In the genomic region with DNA sequence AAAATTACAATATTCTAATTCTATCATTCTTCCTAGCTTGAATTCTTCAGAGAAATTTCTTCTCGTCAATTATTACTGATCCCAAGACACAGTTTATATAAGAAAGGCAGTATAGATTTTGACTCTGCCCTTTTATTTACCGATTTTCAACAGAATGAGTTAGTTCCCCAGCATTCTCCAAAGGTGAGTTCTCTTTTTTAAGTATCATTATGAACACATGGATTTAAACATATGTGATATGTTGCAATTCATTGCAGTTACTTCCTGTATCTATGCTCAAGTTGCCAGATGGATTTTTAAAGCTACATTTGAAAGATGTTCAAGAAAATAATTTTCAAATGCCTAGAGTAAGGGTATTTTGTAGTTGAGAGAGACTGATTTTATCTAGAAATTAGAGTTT, we compare ENCODE assay signal across 22 cellular contexts. TPM values are rescaled to one million over a fixed set of nuclear protein-coding genes. Genes with fewer than 3 reads are reported as not detected.
DNase-seq lines count a peak whose midpoint lies in the region; TF ChIP-seq lines count a peak whose summit lies in the region.
"Had no signal": no experiment of that assay in that cellular context is flagged by ENCODE, and none has a peak within 500 bp of the region (broad histone marks: within the 10 kb centered on the region; RNA-seq: fewer than 3 reads in every experiment).

No MANE protein-coding gene starts in this region.

- no peak for TF ChIP-seq CTCF in NB4 (IDR thresholded peaks at IDR 0.05; ENCODE audit: low read depth, low read length)
- no peak for TF ChIP-seq CTCF in neutrophil (IDR thresholded peaks at IDR 0.05)

- TF ChIP-seq POLR2A in NB4 (IDR thresholded peaks at IDR 0.05; ENCODE audit: extremely low read depth, insufficient read length), result no peak

- H3K4me1 ChIP-seq in neutrophil (ENCODE audit: control insufficient read depth in 1 of 2, insufficient read depth in 1 of 2, low read depth in 1 of 2, low read length in 1 of 2), result peaks cover 0 to 9% of the 10 kb centered on the region in 2 experiments
- no peaks in the 10 kb centered on the region for H3K4me1 ChIP-seq in GM23248 (ENCODE audit: insufficient read depth)
- H3K4me1 ChIP-seq: SJCRH30 had no signal

- 55 to 57% methylated on average over 2 of the region's 2 CpGs for WGBS in GM23248 (ENCODE audit: low coverage in 1 of 2, low lambda C conversion rate in 2 of 2, missing lambda C conversion rate in 2 of 2), 2 experiments

- peaks cover 85% of the 10 kb centered on the region for H3K79me2 ChIP-seq in GM23248 (ENCODE audit: insufficient read depth)

- no peaks in the 10 kb centered on the region; the same call in 1 of the 2 replicates for H3F3A ChIP-seq in GM23248 (ENCODE audit: insufficient read depth)

- H3K4me3 ChIP-seq in NB4 (ENCODE audit: low read depth, low read length) (no peak overlapping the region), neutrophil (ENCODE audit: low read depth in 1 of 2, low read length in 1 of 2) (no peak overlapping the region), GM23248 (no peak overlapping the region)
- H3K4me3 ChIP-seq: GM12878, GM23338, SJCRH30 had no signal

- H4K20me1 ChIP-seq in GM23248 (ENCODE audit: insufficient read depth), result no peaks in the 10 kb centered on the region

- no peaks in the 10 kb centered on the region for H3K9me3 ChIP-seq in neutrophil
- H3K9me3 ChIP-seq in GM23248 (ENCODE audit: low read depth), result no peaks in the 10 kb centered on the region
- H3K9me3 ChIP-seq: SJCRH30 had no signal

- H2AFZ ChIP-seq in GM23248, result no peak overlapping the region
- H2AFZ ChIP-seq: GM23338 had no signal

- H3K36me3 ChIP-seq in neutrophil (peaks cover 22% of the 10 kb centered on the region), GM23248 (ENCODE audit: low read depth) (peaks cover 38% of the 10 kb centered on the region)

- H3K9me2 ChIP-seq in GM23248 (ENCODE audit: insufficient read depth), result no peaks in the 10 kb centered on the region

- peak overlapping the region; percentile 25 for H3K27ac ChIP-seq in neutrophil
- no peak overlapping the region for H3K27ac ChIP-seq in GM23248
- H3K27ac ChIP-seq: RWPE1, SJCRH30 had no signal

- in situ Hi-C loops in GM23248 (cut with MboI), result no loop called here

- DNase-seq in KG1 (lab: John Stamatoyannopoulos, UW), result peak; percentile 4
- DNase-seq in NB4 (ENCODE audit: low read depth), result peak; percentile 37
- peak; percentile 43 for DNase-seq in SIG-M5 (lab: John Stamatoyannopoulos, UW)
- no peak for DNase-seq in NCI-H510A (lab: John Stamatoyannopoulos, UW)
- no peak for DNase-seq in GM23248
- no peak for DNase-seq in central memory CD4-positive, alpha-beta T cell
- DNase-seq: CD4-positive, alpha-beta T cell; COR-L47; DMS 273 treated with DMSO at 0.1 percent for 48 hours; DMS79 treated with DMSO at 0.1 percent for 48 hours; HCEC 1CT; NCI-H1092 treated with DMSO at 0.1 percent for 48 hours; NCI-H1436 treated with DMSO at 0.1 percent for 48 hours; NCI-H1930; NCI-H2227 treated with DMSO at 0.1 percent for 48 hours; NCI-H524; NCI-H774; SJCRH30 had no signal

- H3K27me3 ChIP-seq in neutrophil (no peaks in the 10 kb centered on the region), GM23248 (replicated peaks; ENCODE audit: insufficient read depth) (no peaks in the 10 kb centered on the region)
- H3K27me3 ChIP-seq: SJCRH30 had no signal

- no peak overlapping the region for H3K9ac ChIP-seq in GM23248

- no peak overlapping the region for H3K4me2 ChIP-seq in GM23248 (ENCODE audit: unreplicated experiment)
- H3K4me2 ChIP-seq: GM23338 had no signal

RNA-seq across cellular contexts. Expression of gene WDR41, which starts 8.5 kb away (rescaled TPM):
- total RNA-seq in GM23248 (2014; rRNA removed; shearing (Covaris generic)), result 173 TPM in 2 replicates
- polyA plus RNA-seq in GM23248 (2016; fragmentation: Nextera tagmentation; extraction: Ambion mirVana), result 96.9 and 103 TPM in 2 replicates

Comparison
In these comparisons a context has a peak if more than half of its experiments do, and no peak if none do; other contexts are left out.
1. DNase-seq: peak in KG1 (single experiment), NB4 (single experiment) and SIG-M5 (single experiment); none in NCI-H510A (single experiment), GM23248 (single experiment) and central memory CD4-positive, alpha-beta T cell (single experiment).